24 cellular contexts compared by ENCODE assay signal in genomic region chr12:51488281-51488680, GRCh38.
DNase-seq lines count a peak whose midpoint lies in the region; TF ChIP-seq lines count a peak whose summit lies in the region.
"Had no signal": no experiment of that assay in that cellular context is flagged by ENCODE, and none has a peak within 500 bp of the region (broad histone marks: within the 10 kb centered on the region; RNA-seq: fewer than 3 reads in every experiment).

No MANE protein-coding gene starts in this region.

- no peak for TF ChIP-seq CTCF in fibroblast of pulmonary artery (IDR thresholded peaks at IDR 0.05; ENCODE audit: low read length, missing control alignments)

- DNase-seq in NCI-H226 (peak; percentile 65), amniotic epithelial cell (ENCODE audit: low read depth) (peak; percentile 77), fibroblast of pulmonary artery (ENCODE audit: low read depth) (peak; percentile 3), islet precursor cell (peak; percentile 4), putamen (ENCODE audit: low spot score) (no peak), NCI-H1436 (lab: John Stamatoyannopoulos, UW) (no peak), AG08395 (ENCODE audit: low spot score) (no peak)
- DNase-seq in stimulated activated CD4-positive, alpha-beta T cell treated with anti-CD3 and anti-CD28 coated beads, Interleukin-2, amount 100 ng/mL, for 24 hours = no peak
- DNase-seq: 8988T; ACHN; AML-193; CD4-positive, alpha-beta memory T cell; CD4-positive, CD25-positive, alpha-beta regulatory T cell; CD8-positive, alpha-beta memory T cell; COR-L47; DMS 273 treated with DMSO at 0.1 percent for 48 hours; DMS153; DMS53; DMS79; DND-41; EL; GDM1 had no signal

- H3K4me3 ChIP-seq in fibroblast of pulmonary artery (replicated peaks; ENCODE audit: low read depth, low read length) = no peak overlapping the region
- H3K4me3 ChIP-seq: BLaER1 treated with 17β-estradiol and CSF1 and Interleukin-3, amounts not matched to agents 10 nM and 100 nM; GM12878 had no signal

Comparison
In these comparisons a context has a peak if more than half of its experiments do, and no peak if none do; other contexts are left out.
1. DNase-seq: peak in NCI-H226 (single experiment), amniotic epithelial cell (single experiment), fibroblast of pulmonary artery (single experiment) and islet precursor cell (single experiment); none in stimulated activated CD4-positive, alpha-beta T cell treated with anti-CD3 and anti-CD28 coated beads, Interleukin-2, amount 100 ng/mL, for 24 hours (0 of 2), putamen (single experiment), NCI-H1436 (single experiment) and AG08395 (single experiment).